Comparison of ENCODE assay signal across 2 cellular contexts in the genomic region with DNA sequence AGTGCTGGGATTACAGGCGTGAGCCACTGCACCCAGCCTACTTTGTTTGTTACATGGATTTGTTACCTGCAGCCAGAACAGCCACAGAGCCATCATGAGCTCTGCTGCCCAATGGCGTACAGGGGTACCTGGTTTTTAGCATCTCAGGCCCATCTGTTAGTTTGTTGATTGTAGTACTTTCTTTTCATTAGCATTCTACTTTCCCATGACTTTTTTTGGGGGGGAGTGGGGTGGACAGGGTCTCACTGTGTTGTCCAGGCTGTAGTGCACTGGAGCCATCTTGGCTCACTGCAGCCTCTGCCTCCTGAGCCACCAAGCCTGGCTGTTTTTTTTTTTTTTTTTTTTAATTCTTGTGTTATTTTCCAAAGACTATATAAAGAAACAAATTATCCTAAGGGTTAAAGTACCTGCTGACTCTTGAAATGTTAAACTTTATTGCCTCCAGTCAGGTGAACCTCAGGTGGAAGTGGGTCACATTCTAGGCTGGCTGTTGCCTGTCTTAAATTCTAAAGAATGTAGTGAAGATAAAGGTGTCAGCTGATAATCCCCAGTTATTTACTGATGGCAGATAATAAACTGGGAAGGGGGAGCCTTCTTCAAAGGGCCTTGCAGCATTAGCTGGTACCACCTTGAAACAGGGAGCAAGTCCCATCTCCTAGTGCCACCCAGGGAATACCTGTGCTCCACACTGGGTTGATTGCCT.
TF ChIP-seq lines count a peak whose summit lies in the region.

No MANE protein-coding gene starts in this region.

TF ChIP-seq in HCT116, 20 proteins besides CTCF, POLR2A, EP300 and RAD21:
- no peak for TF ChIP-seq YY1 (IDR thresholded peaks at IDR 0.05; ENCODE audit: extremely low read depth, insufficient replicate concordance, low read depth, low read length)
- no peak for TF ChIP-seq FOSL1 (IDR thresholded peaks at IDR 0.05; ENCODE audit: low read depth)
- no peak for TF ChIP-seq POLR2AphosphoS5 (IDR thresholded peaks at IDR 0.05; ENCODE audit: low read depth, low read length)
- TF ChIP-seq, protein P1, sequence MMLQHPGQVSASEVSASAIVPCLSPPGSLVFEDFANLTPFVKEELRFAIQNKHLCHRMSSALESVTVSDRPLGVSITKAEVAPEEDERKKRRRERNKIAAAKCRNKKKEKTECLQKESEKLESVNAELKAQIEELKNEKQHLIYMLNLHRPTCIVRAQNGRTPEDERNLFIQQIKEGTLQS (IDR thresholded peaks at IDR 0.05), result no peak
- TF ChIP-seq EZH2 (IDR thresholded peaks at IDR 0.05), result no peak
- no peak for TF ChIP-seq ZFX (IDR thresholded peaks at IDR 0.05)
- TF ChIP-seq CEBPB (IDR thresholded peaks at IDR 0.05; ENCODE audit: low read depth), result no peak
- no peak for TF ChIP-seq TCF7L2 (IDR thresholded peaks at IDR 0.05; ENCODE audit: borderline replicate concordance, extremely low read depth, insufficient read depth, insufficient read length)
- TF ChIP-seq ZNF274 (IDR thresholded peaks at IDR 0.05; ENCODE audit: low read depth, low read length), result no peak
- TF ChIP-seq SRF (IDR thresholded peaks at IDR 0.05; ENCODE audit: low read depth), result no peak
- no peak for TF ChIP-seq ELF1 (IDR thresholded peaks at IDR 0.05; ENCODE audit: borderline replicate concordance, low read depth)
- TF ChIP-seq, protein P2, sequence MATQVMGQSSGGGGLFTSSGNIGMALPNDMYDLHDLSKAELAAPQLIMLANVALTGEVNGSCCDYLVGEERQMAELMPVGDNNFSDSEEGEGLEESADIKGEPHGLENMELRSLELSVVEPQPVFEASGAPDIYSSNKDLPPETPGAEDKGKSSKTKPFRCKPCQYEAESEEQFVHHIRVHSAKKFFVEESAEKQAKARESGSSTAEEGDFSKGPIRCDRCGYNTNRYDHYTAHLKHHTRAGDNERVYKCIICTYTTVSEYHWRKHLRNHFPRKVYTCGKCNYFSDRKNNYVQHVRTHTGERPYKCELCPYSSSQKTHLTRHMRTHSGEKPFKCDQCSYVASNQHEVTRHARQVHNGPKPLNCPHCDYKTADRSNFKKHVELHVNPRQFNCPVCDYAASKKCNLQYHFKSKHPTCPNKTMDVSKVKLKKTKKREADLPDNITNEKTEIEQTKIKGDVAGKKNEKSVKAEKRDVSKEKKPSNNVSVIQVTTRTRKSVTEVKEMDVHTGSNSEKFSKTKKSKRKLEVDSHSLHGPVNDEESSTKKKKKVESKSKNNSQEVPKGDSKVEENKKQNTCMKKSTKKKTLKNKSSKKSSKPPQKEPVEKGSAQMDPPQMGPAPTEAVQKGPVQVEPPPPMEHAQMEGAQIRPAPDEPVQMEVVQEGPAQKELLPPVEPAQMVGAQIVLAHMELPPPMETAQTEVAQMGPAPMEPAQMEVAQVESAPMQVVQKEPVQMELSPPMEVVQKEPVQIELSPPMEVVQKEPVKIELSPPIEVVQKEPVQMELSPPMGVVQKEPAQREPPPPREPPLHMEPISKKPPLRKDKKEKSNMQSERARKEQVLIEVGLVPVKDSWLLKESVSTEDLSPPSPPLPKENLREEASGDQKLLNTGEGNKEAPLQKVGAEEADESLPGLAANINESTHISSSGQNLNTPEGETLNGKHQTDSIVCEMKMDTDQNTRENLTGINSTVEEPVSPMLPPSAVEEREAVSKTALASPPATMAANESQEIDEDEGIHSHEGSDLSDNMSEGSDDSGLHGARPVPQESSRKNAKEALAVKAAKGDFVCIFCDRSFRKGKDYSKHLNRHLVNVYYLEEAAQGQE (IDR thresholded peaks at IDR 0.05; ENCODE audit: low read depth), result no peak

TF ChIP-seq in K562, 482 proteins besides CTCF, POLR2A, EP300 and RAD21:
- TF ChIP-seq YY1 (IDR thresholded peaks at IDR 0.05; ENCODE audit: borderline replicate concordance in 1 of 3, control insufficient read depth in 1 of 3, extremely low read depth in 1 of 3, insufficient read depth in 3 of 3, insufficient read length in 1 of 3, insufficient replicate concordance in 2 of 3, low read depth in 1 of 3, low read length in 2 of 3), result peak in 2 of 3 experiments; percentile 22 to 69
- TF ChIP-seq, protein P3, sequence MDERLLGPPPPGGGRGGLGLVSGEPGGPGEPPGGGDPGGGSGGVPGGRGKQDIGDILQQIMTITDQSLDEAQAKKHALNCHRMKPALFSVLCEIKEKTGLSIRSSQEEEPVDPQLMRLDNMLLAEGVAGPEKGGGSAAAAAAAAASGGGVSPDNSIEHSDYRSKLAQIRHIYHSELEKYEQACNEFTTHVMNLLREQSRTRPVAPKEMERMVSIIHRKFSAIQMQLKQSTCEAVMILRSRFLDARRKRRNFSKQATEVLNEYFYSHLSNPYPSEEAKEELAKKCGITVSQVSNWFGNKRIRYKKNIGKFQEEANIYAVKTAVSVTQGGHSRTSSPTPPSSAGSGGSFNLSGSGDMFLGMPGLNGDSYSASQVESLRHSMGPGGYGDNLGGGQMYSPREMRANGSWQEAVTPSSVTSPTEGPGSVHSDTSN (CRISPR knock-in tag; IDR thresholded peaks at IDR 0.05; ENCODE audit: low read depth), result no peak
- TF ChIP-seq, protein P3 (tag; conservative IDR thresholded peaks at IDR 0.05; ENCODE audit: low read depth), result 0 out of 2 replicates have a peak, but pooled peaks have one; percentile 25
- peak; percentile 94 for TF ChIP-seq ZNF121 (CRISPR knock-in tag; conservative IDR thresholded peaks at IDR 0.05)
- 0 out of 2 replicates have a peak, but pooled peaks have one; percentile 35 for TF ChIP-seq SOX6 (IDR thresholded peaks at IDR 0.05)
- no peak for TF ChIP-seq ZNF316 (IDR thresholded peaks at IDR 0.05)
- TF ChIP-seq, protein P4, sequence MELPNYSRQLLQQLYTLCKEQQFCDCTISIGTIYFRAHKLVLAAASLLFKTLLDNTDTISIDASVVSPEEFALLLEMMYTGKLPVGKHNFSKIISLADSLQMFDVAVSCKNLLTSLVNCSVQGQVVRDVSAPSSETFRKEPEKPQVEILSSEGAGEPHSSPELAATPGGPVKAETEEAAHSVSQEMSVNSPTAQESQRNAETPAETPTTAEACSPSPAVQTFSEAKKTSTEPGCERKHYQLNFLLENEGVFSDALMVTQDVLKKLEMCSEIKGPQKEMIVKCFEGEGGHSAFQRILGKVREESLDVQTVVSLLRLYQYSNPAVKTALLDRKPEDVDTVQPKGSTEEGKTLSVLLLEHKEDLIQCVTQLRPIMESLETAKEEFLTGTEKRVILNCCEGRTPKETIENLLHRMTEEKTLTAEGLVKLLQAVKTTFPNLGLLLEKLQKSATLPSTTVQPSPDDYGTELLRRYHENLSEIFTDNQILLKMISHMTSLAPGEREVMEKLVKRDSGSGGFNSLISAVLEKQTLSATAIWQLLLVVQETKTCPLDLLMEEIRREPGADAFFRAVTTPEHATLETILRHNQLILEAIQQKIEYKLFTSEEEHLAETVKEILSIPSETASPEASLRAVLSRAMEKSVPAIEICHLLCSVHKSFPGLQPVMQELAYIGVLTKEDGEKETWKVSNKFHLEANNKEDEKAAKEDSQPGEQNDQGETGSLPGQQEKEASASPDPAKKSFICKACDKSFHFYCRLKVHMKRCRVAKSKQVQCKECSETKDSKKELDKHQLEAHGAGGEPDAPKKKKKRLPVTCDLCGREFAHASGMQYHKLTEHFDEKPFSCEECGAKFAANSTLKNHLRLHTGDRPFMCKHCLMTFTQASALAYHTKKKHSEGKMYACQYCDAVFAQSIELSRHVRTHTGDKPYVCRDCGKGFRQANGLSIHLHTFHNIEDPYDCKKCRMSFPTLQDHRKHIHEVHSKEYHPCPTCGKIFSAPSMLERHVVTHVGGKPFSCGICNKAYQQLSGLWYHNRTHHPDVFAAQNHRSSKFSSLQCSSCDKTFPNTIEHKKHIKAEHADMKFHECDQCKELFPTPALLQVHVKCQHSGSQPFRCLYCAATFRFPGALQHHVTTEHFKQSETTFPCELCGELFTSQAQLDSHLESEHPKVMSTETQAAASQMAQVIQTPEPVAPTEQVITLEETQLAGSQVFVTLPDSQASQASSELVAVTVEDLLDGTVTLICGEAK (IDR thresholded peaks at IDR 0.05), result peak; percentile 51; the same call in 1 of the 2 replicates
- TF ChIP-seq, protein P4 (CRISPR knock-in tag; IDR thresholded peaks at IDR 0.05), result no peak
- no peak for TF ChIP-seq TRIM24 (IDR thresholded peaks at IDR 0.05)
- no peak for TF ChIP-seq TAF9B (IDR thresholded peaks at IDR 0.05; ENCODE audit: partially characterized antibody)
- TF ChIP-seq FOXA3 (CRISPR knock-in tag; conservative IDR thresholded peaks at IDR 0.05 in 1 of 2, IDR thresholded peaks at IDR 0.05 in 1 of 2), result peak in 1 of 2 experiments; percentile 80; a peak in 2 of 4 replicates
- TF ChIP-seq RCOR1 (IDR thresholded peaks at IDR 0.05; ENCODE audit: borderline replicate concordance in 1 of 2, low read depth in 2 of 2, low read length in 2 of 2), result no peak
- no peak for TF ChIP-seq PTTG1 (tag; IDR thresholded peaks at IDR 0.05; ENCODE audit: low read depth)
- TF ChIP-seq, protein P5, sequence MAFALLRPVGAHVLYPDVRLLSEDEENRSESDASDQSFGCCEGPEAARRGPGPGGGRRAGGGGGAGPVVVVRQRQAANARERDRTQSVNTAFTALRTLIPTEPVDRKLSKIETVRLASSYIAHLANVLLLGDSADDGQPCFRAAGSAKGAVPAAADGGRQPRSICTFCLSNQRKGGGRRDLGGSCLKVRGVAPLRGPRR (CRISPR knock-in tag; IDR thresholded peaks at IDR 0.05), result no peak
- peak; percentile 24; the same call in 1 of the 2 replicates for TF ChIP-seq SMARCE1 (IDR thresholded peaks at IDR 0.05)
- 0 out of 2 replicates have a peak, but pooled peaks have one; percentile 16 for TF ChIP-seq ZEB2 (IDR thresholded peaks at IDR 0.05)
- TF ChIP-seq FOSL1 (tag; conservative IDR thresholded peaks at IDR 0.05), result peak; percentile 29; the same call in 1 of the 2 replicates
- peak; percentile 32 for TF ChIP-seq MEIS2 (IDR thresholded peaks at IDR 0.05; ENCODE audit: partially characterized antibody)
- TF ChIP-seq, protein P6, sequence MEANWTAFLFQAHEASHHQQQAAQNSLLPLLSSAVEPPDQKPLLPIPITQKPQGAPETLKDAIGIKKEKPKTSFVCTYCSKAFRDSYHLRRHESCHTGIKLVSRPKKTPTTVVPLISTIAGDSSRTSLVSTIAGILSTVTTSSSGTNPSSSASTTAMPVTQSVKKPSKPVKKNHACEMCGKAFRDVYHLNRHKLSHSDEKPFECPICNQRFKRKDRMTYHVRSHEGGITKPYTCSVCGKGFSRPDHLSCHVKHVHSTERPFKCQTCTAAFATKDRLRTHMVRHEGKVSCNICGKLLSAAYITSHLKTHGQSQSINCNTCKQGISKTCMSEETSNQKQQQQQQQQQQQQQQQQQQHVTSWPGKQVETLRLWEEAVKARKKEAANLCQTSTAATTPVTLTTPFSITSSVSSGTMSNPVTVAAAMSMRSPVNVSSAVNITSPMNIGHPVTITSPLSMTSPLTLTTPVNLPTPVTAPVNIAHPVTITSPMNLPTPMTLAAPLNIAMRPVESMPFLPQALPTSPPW (CRISPR knock-in tag; IDR thresholded peaks at IDR 0.05), result peak; percentile 65
